Comparison of ENCODE assay signal across 11 cellular contexts in genomic region chr6:56524891-56525703, GRCh38.
DNase-seq lines count a peak whose midpoint lies in the region; ATAC-seq, FAIRE-seq and TF ChIP-seq lines count a peak whose summit lies in the region.
"Had no signal": no experiment of that assay in that cellular context is flagged by ENCODE, and none has a peak within 500 bp of the region (broad histone marks: within the 10 kb centered on the region; RNA-seq: fewer than 3 reads in every experiment).

No MANE protein-coding gene starts in this region.

- 22 to 26% methylated on average over 4 of the region's 4 CpGs for WGBS in pancreas, 2 donors

- H3K27me3 ChIP-seq in pancreas, result no peaks in the 10 kb centered on the region
- H3K27me3 ChIP-seq: BLaER1 treated with 17β-estradiol and CSF1 and Interleukin-3, amounts not matched to agents 10 nM and 100 nM had no signal

- ATAC-seq in pancreas, result peak; percentile 59 to 71 (median 68)
- no peak for ATAC-seq in HG03439 (IDR thresholded peaks at IDR 0.05; ENCODE audit: unreplicated experiment)
- ATAC-seq in HG02759 (IDR thresholded peaks at IDR 0.05; ENCODE audit: unreplicated experiment), result no peak

- DNase-seq in AG08395 (ENCODE audit: low spot score) (peak; percentile 77), SK-MEL-5 (ENCODE audit: low read depth, low spot score) (peak; percentile 15), fibroblast of the aortic adventitia (ENCODE audit: low read depth) (peak; percentile 95), pancreas (no peak), COLO668 (lab: John Stamatoyannopoulos, UW; ENCODE audit: unreplicated experiment) (no peak)
- DNase-seq in stimulated activated CD4-positive, alpha-beta T cell treated with anti-CD3 and anti-CD28 coated beads, Interleukin-2, amount 100 ng/mL, for 48 hours, result no peak
- DNase-seq: immature natural killer cell, NCI-H1436 treated with DMSO at 0.1 percent for 48 hours had no signal

- no peaks in the 10 kb centered on the region for H3K9me3 ChIP-seq in pancreas
- H3K9me3 ChIP-seq: BLaER1 treated with 17β-estradiol and CSF1 and Interleukin-3, amounts not matched to agents 10 nM and 100 nM had no signal

- intact Hi-C loops in pancreas (cut with DNase I), result no loop called here

- peak; percentile 92 for FAIRE-seq in pancreas (lab: Jason Lieb, UNC)

- TF ChIP-seq CTCF in fibroblast of the aortic adventitia (IDR thresholded peaks at IDR 0.05; ENCODE audit: insufficient read depth, low read length) (no peak), pancreas (IDR thresholded peaks at IDR 0.05) (no peak)

- H3K4me1 ChIP-seq in pancreas, result peaks cover 19 to 54% (median 38%) of the 10 kb centered on the region in 3 donors
- H3K4me1 ChIP-seq: BLaER1 treated with 17β-estradiol and CSF1 and Interleukin-3, amounts not matched to agents 10 nM and 100 nM had no signal

- peak overlapping the region in 2 of 4 donors; percentile 50 to 51 for H3K27ac ChIP-seq in pancreas
- H3K27ac ChIP-seq: BLaER1 treated with 17β-estradiol and CSF1 and Interleukin-3, amounts not matched to agents 10 nM and 100 nM had no signal

- in situ Hi-C loops in SK-MEL-5 (cut with HindIII; ENCODE audit: low pct_unique_long_range_greater_than_20kb, low sequenced_read_pairs), result no loop called here

- peaks cover 0 to 23% (median 0%) of the 10 kb centered on the region in 3 donors for H3K36me3 ChIP-seq in pancreas

- H3K4me3 ChIP-seq in fibroblast of the aortic adventitia (ENCODE audit: low read depth, low read length), result no peak overlapping the region
- no peak overlapping the region for H3K4me3 ChIP-seq in pancreas
- H3K4me3 ChIP-seq: BLaER1 treated with 17β-estradiol and CSF1 and Interleukin-3, amounts not matched to agents 10 nM and 100 nM had no signal

Comparison
In these comparisons a context has a peak if more than half of its experiments do, and no peak if none do; other contexts are left out.
1. DNase-seq: peak in AG08395 (single experiment), SK-MEL-5 (single experiment) and fibroblast of the aortic adventitia (single experiment); none in pancreas (0 of 6), COLO668 (single experiment) and stimulated activated CD4-positive, alpha-beta T cell treated with anti-CD3 and anti-CD28 coated beads, Interleukin-2, amount 100 ng/mL, for 48 hours (0 of 2).
2. ATAC-seq: peak in pancreas (4 of 4); none in HG03439 (single experiment) and HG02759 (single experiment).